ENCODE assay signal across 8 cellular contexts in genomic region chr10:12419279-12419847, GRCh38.
DNase-seq lines count a peak whose midpoint lies in the region; ATAC-seq, FAIRE-seq and TF ChIP-seq lines count a peak whose summit lies in the region.

No MANE protein-coding gene starts in this region.

- H3K4me1 ChIP-seq in smooth muscle cell (ENCODE audit: low read depth): peaks cover 4% of the 10 kb centered on the region
- H3K4me1 ChIP-seq in prostate gland (replicated peaks): no peaks in the 10 kb centered on the region

- no peaks in the 10 kb centered on the region for H3K27me3 ChIP-seq in smooth muscle cell (ENCODE audit: low read depth)
- H3K27me3 ChIP-seq in prostate gland (replicated peaks; ENCODE audit: insufficient read depth): no peaks in the 10 kb centered on the region

- peak overlapping the region; percentile 73 for H3K9ac ChIP-seq in smooth muscle cell (ENCODE audit: low read depth)

- H4K20me1 ChIP-seq in smooth muscle cell (ENCODE audit: low read depth): no peaks in the 10 kb centered on the region

- no peak for TF ChIP-seq POLR2A in prostate gland (IDR thresholded peaks at IDR 0.05)

- peak; percentile 43 for ATAC-seq in GM18868 (IDR thresholded peaks at IDR 0.05; ENCODE audit: unreplicated experiment)

- H3K36me3 ChIP-seq in smooth muscle cell (ENCODE audit: low read depth) (no peaks in the 10 kb centered on the region), prostate gland (no peaks in the 10 kb centered on the region)

- FAIRE-seq in frontal cortex (lab: Jason Lieb, UNC): no peak

- no peak overlapping the region for H3K4me3 ChIP-seq in smooth muscle cell
- H3K4me3 ChIP-seq in prostate gland: no peak overlapping the region

- intact Hi-C loops in prostate gland (cut with DNase I): no loop called here

- H3F3A ChIP-seq in smooth muscle cell (ENCODE audit: low read depth): peaks cover 7% of the 10 kb centered on the region

- peak overlapping the region; percentile 69 for H3K4me2 ChIP-seq in smooth muscle cell

- peak overlapping the region; percentile 92 for H3K27ac ChIP-seq in smooth muscle cell (ENCODE audit: low read depth)
- H3K27ac ChIP-seq in prostate gland: no peak overlapping the region

- no peak overlapping the region for H2AFZ ChIP-seq in smooth muscle cell (ENCODE audit: low read depth)

- no peaks in the 10 kb centered on the region for H3K9me3 ChIP-seq in smooth muscle cell (replicated peaks; ENCODE audit: low read depth)
- H3K9me3 ChIP-seq in prostate gland: no peaks in the 10 kb centered on the region

- peak; percentile 85 for DNase-seq in activated CD4-positive, alpha-beta T cell treated with anti-CD3 and anti-CD28 coated beads for 48 hours
- DNase-seq in dedifferentiated amniotic fluid mesenchymal stem cell (ENCODE audit: extremely low spot score) (peak; percentile 94), smooth muscle cell (lab: John Stamatoyannopoulos, UW; ENCODE audit: unreplicated experiment) (peak; percentile 20), prostate gland (ENCODE audit: low spot score) (no peak), frontal cortex (ENCODE audit: low spot score in 2 of 2) (no peak), DMS153 treated with DMSO at 0.1 percent for 48 hours (lab: John Stamatoyannopoulos, UW; ENCODE audit: unreplicated experiment) (no peak), NCI-H2029 treated with DMSO at 0.1 percent for 48 hours (lab: John Stamatoyannopoulos, UW) (no peak)

- no peaks in the 10 kb centered on the region for H3K79me2 ChIP-seq in smooth muscle cell (ENCODE audit: low read depth)

- 8% methylated on average over 9 of the region's 9 CpGs for WGBS in smooth muscle cell (ENCODE audit: low lambda C conversion rate)
- WGBS in prostate gland: 82% methylated on average over 9 of the region's 9 CpGs

- TF ChIP-seq CTCF in smooth muscle cell (IDR thresholded peaks at IDR 0.05; ENCODE audit: borderline replicate concordance, insufficient read depth, poor library complexity, severe bottlenecking): no peak
- TF ChIP-seq CTCF in prostate gland (IDR thresholded peaks at IDR 0.05): no peak

Comparison
In these comparisons a context has a peak if more than half of its experiments do, and no peak if none do; other contexts are left out.
1. DNase-seq: peak in activated CD4-positive, alpha-beta T cell treated with anti-CD3 and anti-CD28 coated beads for 48 hours (single experiment), dedifferentiated amniotic fluid mesenchymal stem cell (single experiment) and smooth muscle cell (single experiment); none in prostate gland (single experiment), frontal cortex (0 of 2), DMS153 treated with DMSO at 0.1 percent for 48 hours (single experiment) and NCI-H2029 treated with DMSO at 0.1 percent for 48 hours (single experiment).